In genomic region chr19:17394891-17395415, GRCh38 we compare ENCODE assay signal across 7 cellular contexts. TPM values are rescaled to one million over a fixed set of nuclear protein-coding genes. Genes with fewer than 3 reads are reported as not detected.
DNase-seq lines count a peak whose midpoint lies in the region; ATAC-seq, FAIRE-seq and TF ChIP-seq lines count a peak whose summit lies in the region.
"Had no signal": no experiment of that assay in that cellular context is flagged by ENCODE, and none has a peak within 500 bp of the region (broad histone marks: within the 10 kb centered on the region; RNA-seq: fewer than 3 reads in every experiment).

No MANE protein-coding gene starts in this region.

- H3K27me3 ChIP-seq in neural cell (ENCODE audit: insufficient read depth, low read depth, low read length), result peaks cover 13% of the 10 kb centered on the region

- H3K27ac ChIP-seq in RWPE1 (0 out of 2 replicates have a peak overlapping the region, but pooled peaks have one; percentile 8), neural cell (ENCODE audit: low read length) (no peak overlapping the region)

- no peak overlapping the region for H2AFZ ChIP-seq in neural cell (ENCODE audit: low read depth, low read length)

- no peak overlapping the region for H3K4me3 ChIP-seq in neural cell (ENCODE audit: low read length)

- in situ Hi-C loops in T47D (cut with HindIII; ENCODE audit: low pct_unique_long_range_greater_than_20kb, low sequenced_read_pairs), result no loop called here

- TF ChIP-seq EP300 in neural cell (conservative IDR thresholded peaks at IDR 0.05; ENCODE audit: poor library complexity, severe bottlenecking), result no peak

- peak; percentile 78 for TF ChIP-seq CTCF in RWPE1 (conservative IDR thresholded peaks at IDR 0.05; ENCODE audit: low read depth)
- TF ChIP-seq CTCF in neural cell (IDR thresholded peaks at IDR 0.05; ENCODE audit: poor library complexity, severe bottlenecking), result peak; percentile 21

- no peaks in the 10 kb centered on the region for H4K20me1 ChIP-seq in neural cell (ENCODE audit: insufficient read depth)

- no peak for ATAC-seq in GM18868 (IDR thresholded peaks at IDR 0.05; ENCODE audit: unreplicated experiment)
- no peak for ATAC-seq in GM21447 (IDR thresholded peaks at IDR 0.05; ENCODE audit: unreplicated experiment)

- H3K9me2 ChIP-seq in neural cell (ENCODE audit: insufficient read depth, low read length), result no peaks in the 10 kb centered on the region

- no peak for TF ChIP-seq POLR2A in GM12892 (IDR thresholded peaks at IDR 0.05; ENCODE audit: low read depth, low read length)

- H3K4me2 ChIP-seq in neural cell (ENCODE audit: low read length), result no peak overlapping the region

- FAIRE-seq in GM12892 (lab: Jason Lieb, UNC), result peak; percentile 82
- FAIRE-seq: colon had no signal

- CTCF ChIA-PET in RWPE1 (lab: Yijun Ruan, JAX), result interaction anchor here (0.6 kb wide), 2 partner anchors 9 to 65 kb away, joined by 3 read pairs; no protein-coding TSS in a partner anchor

- TF ChIP-seq RAD21 in neural cell (conservative IDR thresholded peaks at IDR 0.05), result no peak

- H3K9me3 ChIP-seq in neural cell (ENCODE audit: low read length), result peaks cover 1% of the 10 kb centered on the region

- H3K36me3 ChIP-seq in neural cell (ENCODE audit: insufficient read depth, low read length), result no peaks in the 10 kb centered on the region

- POLR2A ChIA-PET in RWPE1 (lab: Yijun Ruan, JAX; ENCODE audit: low non-redundant PET), result interaction anchor here (0.7 kb wide), 2 partner anchors 25 to 94 kb away, joined by 3 to 5 read pairs; partner anchors contain the start of gene MVB12A

- no peaks in the 10 kb centered on the region for H3F3A ChIP-seq in neural cell (ENCODE audit: insufficient read depth, low read length, poor library complexity, severe bottlenecking)

- DNase-seq in GM12892 (ENCODE audit: insufficient read length) (no peak), RWPE1 (ENCODE audit: low spot score) (peak; percentile 74), T47D (ENCODE audit: low read depth in 1 of 2, low spot score in 1 of 2) (peak; percentile 80 to 82)

- H3K9ac ChIP-seq in neural cell (ENCODE audit: low read length), result no peak overlapping the region

- H3K79me2 ChIP-seq in neural cell (replicated peaks; ENCODE audit: insufficient read depth, low read length), result no peaks in the 10 kb centered on the region

TF ChIP-seq in neural cell, 6 proteins besides CTCF, POLR2A, EP300 and RAD21:
- TF ChIP-seq TAF1 (IDR thresholded peaks at IDR 0.05; ENCODE audit: low read depth) (no peak), POLR2AphosphoS5 (IDR thresholded peaks at IDR 0.05) (no peak), EZH2 (IDR thresholded peaks at IDR 0.05; ENCODE audit: borderline replicate concordance, insufficient read depth, low read length, poor library complexity, severe bottlenecking) (no peak), MXI1 (conservative IDR thresholded peaks at IDR 0.05; ENCODE audit: poor library complexity, severe bottlenecking) (no peak), SMC3 (conservative IDR thresholded peaks at IDR 0.05; ENCODE audit: poor library complexity) (no peak)
- TF ChIP-seq, protein P1, sequence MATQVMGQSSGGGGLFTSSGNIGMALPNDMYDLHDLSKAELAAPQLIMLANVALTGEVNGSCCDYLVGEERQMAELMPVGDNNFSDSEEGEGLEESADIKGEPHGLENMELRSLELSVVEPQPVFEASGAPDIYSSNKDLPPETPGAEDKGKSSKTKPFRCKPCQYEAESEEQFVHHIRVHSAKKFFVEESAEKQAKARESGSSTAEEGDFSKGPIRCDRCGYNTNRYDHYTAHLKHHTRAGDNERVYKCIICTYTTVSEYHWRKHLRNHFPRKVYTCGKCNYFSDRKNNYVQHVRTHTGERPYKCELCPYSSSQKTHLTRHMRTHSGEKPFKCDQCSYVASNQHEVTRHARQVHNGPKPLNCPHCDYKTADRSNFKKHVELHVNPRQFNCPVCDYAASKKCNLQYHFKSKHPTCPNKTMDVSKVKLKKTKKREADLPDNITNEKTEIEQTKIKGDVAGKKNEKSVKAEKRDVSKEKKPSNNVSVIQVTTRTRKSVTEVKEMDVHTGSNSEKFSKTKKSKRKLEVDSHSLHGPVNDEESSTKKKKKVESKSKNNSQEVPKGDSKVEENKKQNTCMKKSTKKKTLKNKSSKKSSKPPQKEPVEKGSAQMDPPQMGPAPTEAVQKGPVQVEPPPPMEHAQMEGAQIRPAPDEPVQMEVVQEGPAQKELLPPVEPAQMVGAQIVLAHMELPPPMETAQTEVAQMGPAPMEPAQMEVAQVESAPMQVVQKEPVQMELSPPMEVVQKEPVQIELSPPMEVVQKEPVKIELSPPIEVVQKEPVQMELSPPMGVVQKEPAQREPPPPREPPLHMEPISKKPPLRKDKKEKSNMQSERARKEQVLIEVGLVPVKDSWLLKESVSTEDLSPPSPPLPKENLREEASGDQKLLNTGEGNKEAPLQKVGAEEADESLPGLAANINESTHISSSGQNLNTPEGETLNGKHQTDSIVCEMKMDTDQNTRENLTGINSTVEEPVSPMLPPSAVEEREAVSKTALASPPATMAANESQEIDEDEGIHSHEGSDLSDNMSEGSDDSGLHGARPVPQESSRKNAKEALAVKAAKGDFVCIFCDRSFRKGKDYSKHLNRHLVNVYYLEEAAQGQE (IDR thresholded peaks at IDR 0.05; ENCODE audit: borderline replicate concordance), result no peak

RNA-seq across cellular contexts. Expression of gene CCDC194, which starts 1.0 kb away (rescaled TPM):
- 1.6 TPM for polyA plus RNA-seq in GM12892 (2012; ENCODE audit: missing spikeins)
- not detected in 2 replicates for polyA plus RNA-seq in neural cell
- polyA minus RNA-seq in neural cell, result not detected in 2 replicates

RNA-seq across cellular contexts. Expression of gene BST2, which starts 10.5 kb away (rescaled TPM):
- polyA plus RNA-seq in GM12892 (2012; ENCODE audit: missing spikeins), result 266 TPM
- polyA plus RNA-seq in neural cell, result not detected in 2 replicates
- polyA minus RNA-seq in neural cell, result not detected in 2 replicates

RNA-seq across cellular contexts. Expression of gene PLVAP, which starts 17.8 kb away (rescaled TPM):
- 0.15 TPM for polyA plus RNA-seq in GM12892 (2012; ENCODE audit: missing spikeins)
- not detected in 2 replicates for polyA plus RNA-seq in neural cell
- not detected in 2 replicates for polyA minus RNA-seq in neural cell

RNA-seq across cellular contexts. Expression of gene MVB12A, which starts 24.9 kb away (rescaled TPM):
- 13.6 TPM for polyA plus RNA-seq in GM12892 (2012; ENCODE audit: missing spikeins)
- polyA plus RNA-seq in neural cell, result 43.8 and 48.6 TPM in 2 replicates
- 19.7 and 27.0 TPM in 2 replicates for polyA minus RNA-seq in neural cell

RNA-seq across cellular contexts. Expression of gene TMEM221, which starts 53.5 kb away (rescaled TPM):
- polyA plus RNA-seq in GM12892 (2012; ENCODE audit: missing spikeins), result not detected
- not detected in 2 replicates for polyA plus RNA-seq in neural cell
- not detected in 2 replicates for polyA minus RNA-seq in neural cell
